15 cellular contexts compared by ENCODE assay signal in genomic region chr6:79431469-79431868, GRCh38.
DNase-seq lines count a peak whose midpoint lies in the region; ATAC-seq and TF ChIP-seq lines count a peak whose summit lies in the region.
"Had no signal": no experiment of that assay in that cellular context is flagged by ENCODE, and none has a peak within 500 bp of the region (broad histone marks: within the 10 kb centered on the region; RNA-seq: fewer than 3 reads in every experiment).

No MANE protein-coding gene starts in this region.

- H3K27ac ChIP-seq in prostate gland (no peak overlapping the region), suprapubic skin (no peak overlapping the region)
- H3K27ac ChIP-seq: sigmoid colon had no signal

- H3K4me3 ChIP-seq in GM12875 (ENCODE audit: low read depth, low read length): no peak overlapping the region
- H3K4me3 ChIP-seq in fibroblast of mammary gland (ENCODE audit: control insufficient read depth, low read depth, low read length): no peak overlapping the region
- H3K4me3 ChIP-seq in prostate gland: no peak overlapping the region
- H3K4me3 ChIP-seq in suprapubic skin: no peak overlapping the region
- H3K4me3 ChIP-seq: sigmoid colon had no signal

- DNase-seq in OCI-M1 (lab: John Stamatoyannopoulos, UW) (peak; percentile 14), fibroblast of mammary gland (ENCODE audit: low read depth) (no peak), prostate gland (ENCODE audit: low spot score) (peak; percentile 17), GM10248 (ENCODE audit: extremely low spot score) (no peak), suprapubic skin (ENCODE audit: low spot score in 2 of 2) (no peak)
- DNase-seq: activated T-cell treated with anti-CD3 and anti-CD28 coated beads for 4 hours, aorta, DMS79 treated with DMSO at 0.1 percent for 48 hours, NCI-H1048, NCI-H524, SHP77, sigmoid colon had no signal

- H3K27me3 ChIP-seq in prostate gland (replicated peaks; ENCODE audit: insufficient read depth): no peaks in the 10 kb centered on the region
- H3K27me3 ChIP-seq in suprapubic skin: no peaks in the 10 kb centered on the region
- H3K27me3 ChIP-seq: sigmoid colon had no signal

- ATAC-seq in GM21528 (IDR thresholded peaks at IDR 0.05; ENCODE audit: low FRiP score, unreplicated experiment): no peak
- no peak for ATAC-seq in GM18502 (IDR thresholded peaks at IDR 0.05; ENCODE audit: poor library complexity, unreplicated experiment)

- H3K9me3 ChIP-seq in prostate gland (no peaks in the 10 kb centered on the region), suprapubic skin (no peaks in the 10 kb centered on the region)
- H3K9me3 ChIP-seq: sigmoid colon had no signal

- intact Hi-C loops in prostate gland (cut with DNase I): no loop called here

- WGBS in prostate gland: 22% methylated on average over 3 of the region's 3 CpGs
- WGBS in suprapubic skin: 29% methylated on average over 3 of the region's 3 CpGs

- CTCF ChIA-PET in GM10248 (lab: Yijun Ruan, JAX): interaction anchor here (0.7 to 1.4 kb wide), 11 partner anchors 9 to 117 kb away, joined by 3 to 9 read pairs (median 3); partner anchors contain the start of gene LCA5

- TF ChIP-seq EP300 in suprapubic skin (IDR thresholded peaks at IDR 0.05): no peak

- H3K4me1 ChIP-seq in prostate gland (replicated peaks): no peaks in the 10 kb centered on the region
- H3K4me1 ChIP-seq in suprapubic skin: no peaks in the 10 kb centered on the region
- H3K4me1 ChIP-seq: sigmoid colon had no signal

- TF ChIP-seq CTCF in GM12875 (IDR thresholded peaks at IDR 0.05; ENCODE audit: borderline replicate concordance, insufficient read depth, low read depth, low read length) (0 out of 2 replicates have a peak, but pooled peaks have one; percentile 18), fibroblast of mammary gland (conservative IDR thresholded peaks at IDR 0.05; ENCODE audit: control insufficient read depth, insufficient read depth, low read depth, low read length) (peak; percentile 23), prostate gland (IDR thresholded peaks at IDR 0.05) (peak in 1 of 4 experiments; percentile 27), GM10248 (IDR thresholded peaks at IDR 0.05; ENCODE audit: control extremely low read depth, extremely low read depth, low read depth, missing control alignments) (no peak), suprapubic skin (IDR thresholded peaks at IDR 0.05) (no peak)

- no peak for TF ChIP-seq POLR2A in prostate gland (IDR thresholded peaks at IDR 0.05)
- no peak for TF ChIP-seq POLR2A in suprapubic skin (IDR thresholded peaks at IDR 0.05)

- H3K36me3 ChIP-seq in prostate gland (no peaks in the 10 kb centered on the region), suprapubic skin (no peaks in the 10 kb centered on the region)
- H3K36me3 ChIP-seq: sigmoid colon had no signal

- POLR2A ChIA-PET in GM10248 (lab: Yijun Ruan, JAX): no interaction called here

Comparison
In these comparisons a context has a peak if more than half of its experiments do, and no peak if none do; other contexts are left out.
1. CTCF ChIP-seq: peak in GM12875 (single experiment) and fibroblast of mammary gland (single experiment); none in GM10248 (single experiment) and suprapubic skin (0 of 2).
2. DNase-seq: peak in OCI-M1 (single experiment) and prostate gland (single experiment); none in fibroblast of mammary gland (single experiment), GM10248 (single experiment) and suprapubic skin (0 of 2).